ENCODE assay signal across 17 cellular contexts in genomic region chr1:160622885-160623633, GRCh38. TPM values are rescaled to one million over a fixed set of nuclear protein-coding genes. Genes with fewer than 3 reads are reported as not detected.
A peak's percentile ranks its signal among the peaks of the same experiment; 100 is the strongest.
DNase-seq lines count a peak whose midpoint lies in the region; ATAC-seq and TF ChIP-seq lines count a peak whose summit lies in the region.
"Had no signal": no experiment of that assay in that cellular context is flagged by ENCODE, and none has a peak within 500 bp of the region (broad histone marks: within the 10 kb centered on the region; RNA-seq: fewer than 3 reads in every experiment).

No MANE protein-coding gene starts in this region.

- H3K4me1 Mint-ChIP-seq in CD8-positive, alpha-beta T cell (ENCODE audit: low read depth), result peaks cover 82% of the 10 kb centered on the region
- H3K4me1 Mint-ChIP-seq in activated CD4-positive, alpha-beta memory T cell treated with anti-CD3 and anti-CD28 coated beads, Interleukin-2, amount 10 ng/mL, durations not matched to agents 7 days and 5 days, result peaks cover 91% of the 10 kb centered on the region

- peaks cover 52% of the 10 kb centered on the region for H3K36me3 Mint-ChIP-seq in CD8-positive, alpha-beta T cell
- H3K36me3 Mint-ChIP-seq in activated CD4-positive, alpha-beta memory T cell treated with anti-CD3 and anti-CD28 coated beads, Interleukin-2, amount 10 ng/mL, durations not matched to agents 7 days and 5 days (ENCODE audit: low read depth), result peaks cover 90% of the 10 kb centered on the region

- no peak overlapping the region for H2BK15ac ChIP-seq in mesendoderm (replicated peaks; ENCODE audit: low read depth)

- H3K36me3 ChIP-seq in CD8-positive, alpha-beta T cell (ENCODE audit: insufficient read depth, low read length), result no peaks in the 10 kb centered on the region
- no peaks in the 10 kb centered on the region for H3K36me3 ChIP-seq in mesendoderm (ENCODE audit: control insufficient read depth, insufficient read depth, low read length)
- H3K36me3 ChIP-seq: gastroesophageal sphincter had no signal

- H4K5ac ChIP-seq in mesendoderm (ENCODE audit: low read length), result no peak overlapping the region

- no peak overlapping the region for H3K4ac ChIP-seq in mesendoderm (ENCODE audit: low read depth, low read length)

- no peaks in the 10 kb centered on the region for H3K79me2 ChIP-seq in mesendoderm (ENCODE audit: control insufficient read depth, insufficient read depth, low read length)

- H3K79me1 ChIP-seq in mesendoderm (ENCODE audit: low read length), result no peaks in the 10 kb centered on the region

- H3K27ac Mint-ChIP-seq in CD8-positive, alpha-beta T cell, result peak overlapping the region; percentile 91
- peak overlapping the region; percentile 99 for H3K27ac Mint-ChIP-seq in activated CD4-positive, alpha-beta memory T cell treated with anti-CD3 and anti-CD28 coated beads, Interleukin-2, amount 10 ng/mL, durations not matched to agents 7 days and 5 days

- peak overlapping the region; percentile 16 for H2BK120ac ChIP-seq in mesendoderm (ENCODE audit: low read depth, low read length)

- H3K27ac ChIP-seq in CD8-positive, alpha-beta T cell (ENCODE audit: low read depth, low read length), result no peak overlapping the region
- H3K27ac ChIP-seq in mesendoderm (ENCODE audit: low read depth, low read length), result no peak overlapping the region
- H3K27ac ChIP-seq: gastroesophageal sphincter, testis had no signal

- peak overlapping the region; percentile 84 for H2AK5ac ChIP-seq in mesendoderm (ENCODE audit: low read length)

- H3K27me3 Mint-ChIP-seq in CD8-positive, alpha-beta T cell (ENCODE audit: low read depth), result no peaks in the 10 kb centered on the region
- H3K27me3 Mint-ChIP-seq in activated CD4-positive, alpha-beta memory T cell treated with anti-CD3 and anti-CD28 coated beads, Interleukin-2, amount 10 ng/mL, durations not matched to agents 7 days and 5 days, result no peaks in the 10 kb centered on the region

- TF ChIP-seq CTCF in CD8-positive, alpha-beta T cell (IDR thresholded peaks at IDR 0.05), result no peak

- H3K4me3 ChIP-seq in CD8-positive, alpha-beta T cell (ENCODE audit: low read depth, low read length), result no peak overlapping the region
- no peak overlapping the region for H3K4me3 ChIP-seq in mesendoderm (ENCODE audit: low read length)
- H3K4me3 ChIP-seq: gastroesophageal sphincter, testis had no signal

- no peak for DNase-seq in CD8-positive, alpha-beta T cell
- DNase-seq in activated CD4-positive, alpha-beta memory T cell treated with anti-CD3 and anti-CD28 coated beads, Interleukin-2, amount 10 ng/mL, durations not matched to agents 7 days and 5 days, result no peak
- DNase-seq in mesendoderm (no peak), globus pallidus (ENCODE audit: low spot score) (no peak), left colon (no peak), NCI-H1092 treated with DMSO at 0.1 percent for 48 hours (lab: John Stamatoyannopoulos, UW) (no peak)
- DNase-seq: COR-L47; effector CD8-positive, alpha-beta T cell; Kasumi-1; NCI-H2081 treated with DMSO at 0.1 percent for 48 hours; NCI-H82; testis had no signal

- H3K9me3 Mint-ChIP-seq in CD8-positive, alpha-beta T cell, result peaks cover 5% of the 10 kb centered on the region
- H3K9me3 Mint-ChIP-seq in activated CD4-positive, alpha-beta memory T cell treated with anti-CD3 and anti-CD28 coated beads, Interleukin-2, amount 10 ng/mL, durations not matched to agents 7 days and 5 days, result peaks cover 5% of the 10 kb centered on the region

- no peaks in the 10 kb centered on the region for H3K27me3 ChIP-seq in CD8-positive, alpha-beta T cell (ENCODE audit: insufficient read depth, low read length)
- no peaks in the 10 kb centered on the region for H3K27me3 ChIP-seq in mesendoderm (ENCODE audit: insufficient read depth, low read length, poor library complexity)
- H3K27me3 ChIP-seq: gastroesophageal sphincter, testis had no signal

- no peak overlapping the region for H4K8ac ChIP-seq in mesendoderm (ENCODE audit: low read depth, low read length)

- peak; percentile 59 for ATAC-seq in CD8-positive, alpha-beta T cell
- ATAC-seq in GM18868 (IDR thresholded peaks at IDR 0.05; ENCODE audit: unreplicated experiment), result peak; percentile 14
- ATAC-seq in left colon, result no peak
- ATAC-seq: gastroesophageal sphincter had no signal

- CTCF ChIA-PET in CD8-positive, alpha-beta T cell (lab: Charles Lee), result interaction anchor here (1.3 to 10.0 kb wide), 3 partner anchors 16 to 58 kb away, joined by 3 to 75 read pairs (median 8); no protein-coding TSS in a partner anchor
- CTCF ChIA-PET in activated CD4-positive, alpha-beta memory T cell treated with anti-CD3 and anti-CD28 coated beads, Interleukin-2, amount 10 ng/mL, durations not matched to agents 7 days and 5 days (lab: Charles Lee), result interaction anchor here (0.9 to 3.9 kb wide), 10 partner anchors 10 to 145 kb away, joined by 3 to 16 read pairs (median 8); partner anchors contain the start of gene SLAMF1

- POLR2A ChIA-PET in CD8-positive, alpha-beta T cell (lab: Charles Lee), result interaction anchor here (1.0 to 1.7 kb wide), 3 partner anchors 10 to 52 kb away, joined by 3 to 4 read pairs (median 3); no protein-coding TSS in a partner anchor
- POLR2A ChIA-PET in activated CD4-positive, alpha-beta memory T cell treated with anti-CD3 and anti-CD28 coated beads, Interleukin-2, amount 10 ng/mL, durations not matched to agents 7 days and 5 days (lab: Charles Lee), result interaction anchor here (0.8 to 15.6 kb wide), 18 partner anchors 10 to 423 kb away, joined by 3 to 362 read pairs (median 8); partner anchors contain the start of genes CD48 and SLAMF1

- peak overlapping the region; percentile 35 for H3K56ac ChIP-seq in mesendoderm (ENCODE audit: low read length)

- no CpG with 5 or more reads among the region's 5 CpGs for WGBS in mesendoderm (ENCODE audit: extremely low coverage, insufficient coverage, low lambda C conversion rate)

- peak overlapping the region; percentile 19 for H3K18ac ChIP-seq in mesendoderm (ENCODE audit: low read length)

- H3K4me3 Mint-ChIP-seq in CD8-positive, alpha-beta T cell, result peak overlapping the region; percentile 47
- H3K4me3 Mint-ChIP-seq in activated CD4-positive, alpha-beta memory T cell treated with anti-CD3 and anti-CD28 coated beads, Interleukin-2, amount 10 ng/mL, durations not matched to agents 7 days and 5 days, result peak overlapping the region; percentile 67

- H2BK5ac ChIP-seq in mesendoderm (ENCODE audit: low read length), result peak overlapping the region; percentile 1

- H3K4me2 ChIP-seq in mesendoderm (ENCODE audit: low read length), result no peak overlapping the region

- H3K9ac ChIP-seq in mesendoderm (ENCODE audit: low read length), result no peak overlapping the region

- peaks cover 44% of the 10 kb centered on the region for H3K4me1 ChIP-seq in CD8-positive, alpha-beta T cell (ENCODE audit: insufficient read depth, low read length)
- H3K4me1 ChIP-seq in mesendoderm (ENCODE audit: control insufficient read depth, low read depth, low read length), result no peaks in the 10 kb centered on the region
- H3K4me1 ChIP-seq: gastroesophageal sphincter, testis had no signal

- no peaks in the 10 kb centered on the region for H3K9me3 ChIP-seq in CD8-positive, alpha-beta T cell (ENCODE audit: low read length)
- H3K9me3 ChIP-seq: gastroesophageal sphincter, testis had no signal

- H3K23ac ChIP-seq in mesendoderm (ENCODE audit: low read length), result no peak overlapping the region

- intact Hi-C loops in CD8-positive, alpha-beta T cell (cut with DNase I, micrococcal nuclease), result loop anchor here (1.0 to 2.0 kb wide), 3 partner anchors 16 to 52 kb away; no protein-coding TSS in a partner anchor
- intact Hi-C loops in left colon (cut with DNase I, micrococcal nuclease), result no loop called here

RNA-seq across cellular contexts. Expression of gene SLAMF1, which starts 23.8 kb away (rescaled TPM):
- total RNA-seq in CD8-positive, alpha-beta T cell, result 10 to 100 TPM; 12.8 to 18.6 TPM
- total RNA-seq in activated CD4-positive, alpha-beta memory T cell treated with anti-CD3 and anti-CD28 coated beads, Interleukin-2, amount 10 ng/mL, durations not matched to agents 7 days and 5 days, result 100 to 1,000 TPM; 106 to 113 TPM
- 0.10 TPM for polyA plus RNA-seq in mesendoderm (2013, experiment 1 of 2)
- polyA plus RNA-seq in mesendoderm (2013, experiment 2 of 2), result 0.11 TPM
- total RNA-seq in left colon, result 1 to 10 TPM in 1 of 2 donors, under 1 TPM in 1; 0.92 to 2.0 TPM
- total RNA-seq: kidney epithelial cell, renal cortical epithelial cell, SK-MEL-5 had no signal

RNA-seq across cellular contexts. Expression of gene CD84, which starts 43.8 kb away (rescaled TPM):
- total RNA-seq in CD8-positive, alpha-beta T cell, result 10 to 100 TPM; 28.3 to 31.7 TPM
- 10 to 100 TPM; 21.6 to 23.3 TPM for total RNA-seq in activated CD4-positive, alpha-beta memory T cell treated with anti-CD3 and anti-CD28 coated beads, Interleukin-2, amount 10 ng/mL, durations not matched to agents 7 days and 5 days
- polyA plus RNA-seq in mesendoderm (2013, experiment 1 of 2), result not detected
- polyA plus RNA-seq in mesendoderm (2013, experiment 2 of 2), result not detected
- 1 to 10 TPM; 2.1 to 6.2 TPM for total RNA-seq in left colon
- total RNA-seq: kidney epithelial cell, renal cortical epithelial cell, SK-MEL-5 had no signal

Comparison
In these comparisons a context has a peak if more than half of its experiments do, and no peak if none do; other contexts are left out.
1. RNA of gene SLAMF1, which starts 23.8 kb away (total RNA-seq): 106 to 113 TPM in activated CD4-positive, alpha-beta memory T cell treated with anti-CD3 and anti-CD28 coated beads, Interleukin-2, amount 10 ng/mL, durations not matched to agents 7 days and 5 days; 12.8 to 18.6 TPM in CD8-positive, alpha-beta T cell and 0.92 to 2.0 TPM in left colon; every median in the first group is over 4 times any median in the second.
2. intact Hi-C loops: an anchor here in CD8-positive, alpha-beta T cell (1.0 to 2.0 kb wide); none called in left colon.